ENCODE assay signal across 13 cellular contexts in the genomic region with DNA sequence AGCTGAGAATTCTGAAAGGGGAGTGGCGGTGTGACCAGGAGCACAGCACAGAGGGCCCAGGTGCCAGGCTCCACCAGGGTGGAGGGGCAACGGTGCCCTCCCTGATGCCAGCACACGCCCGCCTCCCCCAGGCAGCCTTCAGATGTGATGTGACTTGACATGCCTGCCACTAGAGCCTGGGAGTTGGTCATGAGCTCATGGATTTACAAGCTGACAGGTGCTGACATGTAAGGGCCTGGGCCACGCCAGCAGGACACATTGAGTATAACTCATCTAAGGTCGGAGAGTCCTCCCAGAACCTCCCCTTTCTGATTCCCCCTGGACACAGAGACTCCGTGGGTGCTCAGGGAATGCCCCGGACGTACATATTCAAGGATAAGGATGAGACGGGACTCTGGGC.
DNase-seq lines count a peak whose midpoint lies in the region; ATAC-seq and TF ChIP-seq lines count a peak whose summit lies in the region.
"Had no signal": no experiment of that assay in that cellular context is flagged by ENCODE, and none has a peak within 500 bp of the region (broad histone marks: within the 10 kb centered on the region; RNA-seq: fewer than 3 reads in every experiment).

No MANE protein-coding gene starts in this region.

- H3K9me3 Mint-ChIP-seq in MCF 10A (ENCODE audit: unreplicated experiment) (no peaks in the 10 kb centered on the region), neural progenitor cell (no peaks in the 10 kb centered on the region)
- H3K9me3 Mint-ChIP-seq: CD14-positive monocyte had no signal

- no peaks in the 10 kb centered on the region for H3K36me3 Mint-ChIP-seq in MCF 10A (ENCODE audit: insufficient read depth, unreplicated experiment)
- no peaks in the 10 kb centered on the region for H3K36me3 Mint-ChIP-seq in neural progenitor cell
- H3K36me3 Mint-ChIP-seq: CD14-positive monocyte had no signal

- H3K4me3 Mint-ChIP-seq in MCF 10A (ENCODE audit: unreplicated experiment) = no peak overlapping the region
- no peak overlapping the region for H3K4me3 Mint-ChIP-seq in neural progenitor cell
- H3K4me3 Mint-ChIP-seq: CD14-positive monocyte had no signal

- CTCF ChIA-PET in MCF 10A (lab: Yijun Ruan, JAX) = interaction anchor here (0.6 to 1.2 kb wide), 2 partner anchors 9 to 58 kb away, joined by 3 to 4 read pairs; no protein-coding TSS in a partner anchor

- H3K4me1 ChIP-seq in breast epithelium (no peaks in the 10 kb centered on the region), neural progenitor cell (peaks cover 4% of the 10 kb centered on the region)
- H3K4me1 ChIP-seq: HAP-1 had no signal

- H3K4me1 Mint-ChIP-seq in MCF 10A (ENCODE audit: insufficient read depth, unreplicated experiment) (no peaks in the 10 kb centered on the region), neural progenitor cell (no peaks in the 10 kb centered on the region)
- H3K4me1 Mint-ChIP-seq: CD14-positive monocyte had no signal

- H3K27me3 ChIP-seq in breast epithelium = no peaks in the 10 kb centered on the region
- H3K27me3 ChIP-seq in neural progenitor cell = no peaks in the 10 kb centered on the region

- H3K27ac Mint-ChIP-seq in MCF 10A (ENCODE audit: low read depth, unreplicated experiment) (no peak overlapping the region), neural progenitor cell (no peak overlapping the region)

- H2AFZ ChIP-seq in neural progenitor cell (replicated peaks) = no peak overlapping the region

- no peak overlapping the region for H3K4me3 ChIP-seq in breast epithelium
- no peak overlapping the region for H3K4me3 ChIP-seq in neural progenitor cell
- H3K4me3 ChIP-seq: HAP-1 had no signal

- H3K27me3 Mint-ChIP-seq in MCF 10A (ENCODE audit: insufficient read depth, unreplicated experiment) (peaks cover 16% of the 10 kb centered on the region), neural progenitor cell (ENCODE audit: insufficient read depth, low read depth) (no peaks in the 10 kb centered on the region)

- H3K36me3 ChIP-seq in breast epithelium (no peaks in the 10 kb centered on the region), neural progenitor cell (no peaks in the 10 kb centered on the region)
- H3K36me3 ChIP-seq: HAP-1 had no signal

- H3K9ac ChIP-seq in neural progenitor cell = no peak overlapping the region

- POLR2A ChIA-PET in MCF 10A (lab: Yijun Ruan, JAX) = no interaction called here

- H3K79me2 ChIP-seq in neural progenitor cell (ENCODE audit: low read depth) = no peaks in the 10 kb centered on the region

- no peak for TF ChIP-seq POLR2A in breast epithelium (IDR thresholded peaks at IDR 0.05)

- no peaks in the 10 kb centered on the region for H3K9me3 ChIP-seq in breast epithelium
- no peaks in the 10 kb centered on the region for H3K9me3 ChIP-seq in neural progenitor cell (ENCODE audit: low read depth)
- H3K9me3 ChIP-seq: HAP-1 had no signal

- ATAC-seq in esophagus mucosa (peak; percentile 64), HG03139 (IDR thresholded peaks at IDR 0.05; ENCODE audit: unreplicated experiment) (no peak), HG03457 (IDR thresholded peaks at IDR 0.05; ENCODE audit: unreplicated experiment) (no peak)

- H3K4me2 ChIP-seq in neural progenitor cell = peak overlapping the region; percentile 22

- BruUV-seq in MCF 10A (replicated peaks; lab: Mats Ljungman, UMichigan) = no TSS peak

- no peak overlapping the region for H3K27ac ChIP-seq in breast epithelium
- H3K27ac ChIP-seq in neural progenitor cell = no peak overlapping the region
- H3K27ac ChIP-seq: 22Rv1 had no signal

- no peaks in the 10 kb centered on the region for H3F3A ChIP-seq in neural progenitor cell (ENCODE audit: low read depth)

- no peak for TF ChIP-seq CTCF in MCF 10A (IDR thresholded peaks at IDR 0.05; ENCODE audit: unreplicated experiment)
- no peak for TF ChIP-seq CTCF in breast epithelium (IDR thresholded peaks at IDR 0.05)
- no peak for TF ChIP-seq CTCF in neural progenitor cell (IDR thresholded peaks at IDR 0.05)

- H4K20me1 ChIP-seq in neural progenitor cell (ENCODE audit: low read depth) = no peaks in the 10 kb centered on the region

- intact Hi-C loops in MCF 10A (cut with micrococcal nuclease) (no loop called here), breast epithelium (cut with DNase I; ENCODE audit: low total_unique reads) (no loop called here)

- DNase-seq in MCF 10A (ENCODE audit: unreplicated experiment) (peak; percentile 22), breast epithelium (ENCODE audit: low spot score in 2 of 2) (no peak), neural progenitor cell (ENCODE audit: low spot score) (no peak), RPMI8226 (no peak)
- DNase-seq: DMS53, GF-D8, IMR-90 had no signal
